In genomic region chr6:111276736-111277135, GRCh38 we compare ENCODE assay signal across 17 cellular contexts.
DNase-seq lines count a peak whose midpoint lies in the region; ATAC-seq, FAIRE-seq and TF ChIP-seq lines count a peak whose summit lies in the region.
"Had no signal": no experiment of that assay in that cellular context is flagged by ENCODE, and none has a peak within 500 bp of the region (broad histone marks: within the 10 kb centered on the region; RNA-seq: fewer than 3 reads in every experiment).

No MANE protein-coding gene starts in this region.

- no peaks in the 10 kb centered on the region for H3K9me1 ChIP-seq in K562 (ENCODE audit: control insufficient read depth, insufficient read depth, low read length)

- in situ Hi-C loops in K562 (cut with MboI): no loop called here

- H3K4me3 ChIP-seq in K562: no peak overlapping the region
- H3K4me3 ChIP-seq: GM12878, GM23338 had no signal

- H3K36me3 ChIP-seq in K562 (ENCODE audit: control insufficient read depth, insufficient read depth, low read length): peaks cover 50% of the 10 kb centered on the region

- H3K9ac ChIP-seq in K562 (ENCODE audit: insufficient read depth in 1 of 2, low read depth in 2 of 2, low read length in 2 of 2): no peak overlapping the region

- H3K27me3 ChIP-seq in K562 (ENCODE audit: control insufficient read depth in 2 of 2, insufficient read depth in 2 of 2, low read length in 2 of 2): no peaks in the 10 kb centered on the region
- H3K27me3 ChIP-seq: BE2C had no signal

- BruUV-seq in K562 (replicated peaks; lab: Mats Ljungman, UMichigan): no TSS peak

- POLR2A ChIA-PET in K562 (lab: Yijun Ruan, JAX): no interaction called here

- CTCF ChIA-PET in K562 (lab: Yijun Ruan, JAX; ENCODE audit: low intra/inter-chr PET ratio): no interaction called here

- peaks cover 6% of the 10 kb centered on the region; the same call in 2 of the 3 replicates for H3K79me2 ChIP-seq in K562 (ENCODE audit: control insufficient read depth, insufficient read depth, low read length)

- FAIRE-seq in GM19239 (lab: Jason Lieb, UNC) (peak; percentile 44), K562 (lab: Jason Lieb, UNC) (no peak)
- FAIRE-seq: A204.1, D721Med, GM12878, GM18507 had no signal

- no peak for TF ChIP-seq CTCF in K562 (IDR thresholded peaks at IDR 0.05 in 2 of 3, conservative IDR thresholded peaks at IDR 0.05 in 1 of 3; ENCODE audit: insufficient read depth in 2 of 3, low read depth in 1 of 3, low read length in 3 of 3)

- H3K27ac ChIP-seq in K562 (ENCODE audit: extremely low read depth, low read depth, low read length): no peak overlapping the region; the same call in 2 of the 3 replicates
- H3K27ac ChIP-seq: C4-2B had no signal

- peak; percentile 42 for ATAC-seq in K562
- ATAC-seq in HG02884 (IDR thresholded peaks at IDR 0.05; ENCODE audit: unreplicated experiment): no peak
- ATAC-seq: GM12878, GM23338 had no signal

- no peaks in the 10 kb centered on the region for H4K20me1 ChIP-seq in K562 (replicated peaks; ENCODE audit: control insufficient read depth, insufficient read depth, low read length)

- 76% methylated on average over 3 of the region's 3 CpGs for WGBS in K562 (ENCODE audit: insufficient coverage, low coverage, missing lambda C conversion rate)

- H3K9me3 ChIP-seq in K562 (replicated peaks; ENCODE audit: control insufficient read depth, insufficient read depth, low read depth, low read length): no peaks in the 10 kb centered on the region
- H3K9me3 ChIP-seq: BE2C had no signal

- DNase-seq in GM19239 (ENCODE audit: insufficient read length, low spot score) (no peak), K562 (ENCODE audit: extremely low read depth in 1 of 4, low spot score in 3 of 4) (no peak), islet precursor cell (peak; percentile 94), MV-4-11 (lab: John Stamatoyannopoulos, UW) (no peak), DMS114 treated with DMSO at 0.1 percent for 48 hours (lab: John Stamatoyannopoulos, UW; ENCODE audit: unreplicated experiment) (no peak), DMS 273 (lab: John Stamatoyannopoulos, UW; ENCODE audit: unreplicated experiment) (no peak)
- DNase-seq: BE2C; CD4-positive, alpha-beta memory T cell; DMS53; H7 had no signal

- peak overlapping the region; percentile 28; the same call in 1 of the 2 replicates for H3K4me2 ChIP-seq in K562 (ENCODE audit: insufficient read depth, low read length)
- H3K4me2 ChIP-seq: GM23338 had no signal

- no peak for TF ChIP-seq POLR2A in K562 (conservative IDR thresholded peaks at IDR 0.05)

- TF ChIP-seq EP300 in K562 (IDR thresholded peaks at IDR 0.05; ENCODE audit: low read length): no peak

- no peak overlapping the region for H2AFZ ChIP-seq in K562 (ENCODE audit: low read depth, low read length)
- H2AFZ ChIP-seq: GM23338 had no signal

- no peak for TF ChIP-seq RAD21 in K562 (CRISPR knock-in tag; conservative IDR thresholded peaks at IDR 0.05 in 1 of 2, IDR thresholded peaks at IDR 0.05 in 1 of 2)

- intact Hi-C loops in K562 (cut with micrococcal nuclease): no loop called here

- H3K4me1 ChIP-seq in K562 (replicated peaks in 1 of 2; ENCODE audit: control insufficient read depth in 2 of 2, insufficient read depth in 2 of 2, low read length in 2 of 2): peaks cover 0 to 3% of the 10 kb centered on the region in 2 experiments; a peak in 2 of 5 replicates
- H3K4me1 ChIP-seq: BE2C had no signal

TF ChIP-seq in K562, 482 proteins besides CTCF, POLR2A, EP300 and RAD21:
- TF ChIP-seq, protein P1, sequence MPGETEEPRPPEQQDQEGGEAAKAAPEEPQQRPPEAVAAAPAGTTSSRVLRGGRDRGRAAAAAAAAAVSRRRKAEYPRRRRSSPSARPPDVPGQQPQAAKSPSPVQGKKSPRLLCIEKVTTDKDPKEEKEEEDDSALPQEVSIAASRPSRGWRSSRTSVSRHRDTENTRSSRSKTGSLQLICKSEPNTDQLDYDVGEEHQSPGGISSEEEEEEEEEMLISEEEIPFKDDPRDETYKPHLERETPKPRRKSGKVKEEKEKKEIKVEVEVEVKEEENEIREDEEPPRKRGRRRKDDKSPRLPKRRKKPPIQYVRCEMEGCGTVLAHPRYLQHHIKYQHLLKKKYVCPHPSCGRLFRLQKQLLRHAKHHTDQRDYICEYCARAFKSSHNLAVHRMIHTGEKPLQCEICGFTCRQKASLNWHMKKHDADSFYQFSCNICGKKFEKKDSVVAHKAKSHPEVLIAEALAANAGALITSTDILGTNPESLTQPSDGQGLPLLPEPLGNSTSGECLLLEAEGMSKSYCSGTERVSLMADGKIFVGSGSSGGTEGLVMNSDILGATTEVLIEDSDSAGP (CRISPR knock-in tag; IDR thresholded peaks at IDR 0.05): no peak
- TF ChIP-seq VEZF1 (CRISPR knock-in tag; IDR thresholded peaks at IDR 0.05) (no peak), KLF16 (IDR thresholded peaks at IDR 0.05) (no peak), PHB2 (IDR thresholded peaks at IDR 0.05; ENCODE audit: low read depth) (no peak), ZNF518B (CRISPR knock-in tag; IDR thresholded peaks at IDR 0.05) (no peak), LARP7 (IDR thresholded peaks at IDR 0.05) (no peak), NCOA4 (IDR thresholded peaks at IDR 0.05; ENCODE audit: partially characterized antibody) (no peak), MED1 (CRISPR knock-in tag; IDR thresholded peaks at IDR 0.05; ENCODE audit: borderline replicate concordance) (no peak), MYBL2 (IDR thresholded peaks at IDR 0.05; ENCODE audit: low read depth) (no peak), MYBL2 (CRISPR knock-in tag; IDR thresholded peaks at IDR 0.05; ENCODE audit: borderline replicate concordance) (no peak), CHCHD3 (CRISPR knock-in tag; IDR thresholded peaks at IDR 0.05) (no peak), E2F6 (IDR thresholded peaks at IDR 0.05; ENCODE audit: borderline replicate concordance in 1 of 2, extremely low read depth in 1 of 2, insufficient read depth in 1 of 2, insufficient read length in 1 of 2, low read depth in 1 of 2, low read length in 1 of 2, poor library complexity in 1 of 2, severe bottlenecking in 1 of 2) (no peak), GATAD2A (IDR thresholded peaks at IDR 0.05) (no peak), BRD4 (IDR thresholded peaks at IDR 0.05) (no peak), MAZ (CRISPR knock-in tag; conservative IDR thresholded peaks at IDR 0.05 in 1 of 2, IDR thresholded peaks at IDR 0.05 in 1 of 2) (no peak), ARID3A (IDR thresholded peaks at IDR 0.05; ENCODE audit: borderline replicate concordance, low read depth, low read length) (no peak)
- TF ChIP-seq, protein P2, sequence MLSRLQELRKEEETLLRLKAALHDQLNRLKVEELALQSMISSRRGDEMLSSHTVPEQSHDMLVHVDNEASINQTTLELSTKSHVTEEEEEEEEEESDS (CRISPR knock-in tag; IDR thresholded peaks at IDR 0.05): no peak
